1 cellular context compared by ENCODE assay signal in the genomic region with DNA sequence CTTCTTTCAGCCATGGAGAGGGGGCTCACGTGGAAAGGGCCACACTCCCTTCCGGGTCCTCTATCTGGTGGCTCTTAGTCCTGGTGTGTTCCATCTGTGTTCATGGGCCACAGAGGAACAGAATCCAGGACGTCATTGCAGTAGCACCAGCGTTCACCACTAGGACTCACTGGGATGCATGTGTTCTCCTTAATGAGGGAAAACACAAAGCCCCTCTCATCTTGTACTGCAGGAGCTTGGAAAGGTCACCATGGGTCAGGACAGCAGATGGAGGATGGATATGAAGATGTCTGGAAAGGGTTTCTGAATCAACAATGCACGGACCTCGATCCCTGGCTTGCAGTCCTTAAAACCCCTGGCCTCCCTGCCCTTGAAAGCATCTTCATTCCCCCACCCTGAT.
TF ChIP-seq lines count a peak whose summit lies in the region.

No MANE protein-coding gene starts in this region.

TF ChIP-seq in K562, 482 proteins besides CTCF, POLR2A, EP300 and RAD21 (continued from another document):
- TF ChIP-seq, protein P1, sequence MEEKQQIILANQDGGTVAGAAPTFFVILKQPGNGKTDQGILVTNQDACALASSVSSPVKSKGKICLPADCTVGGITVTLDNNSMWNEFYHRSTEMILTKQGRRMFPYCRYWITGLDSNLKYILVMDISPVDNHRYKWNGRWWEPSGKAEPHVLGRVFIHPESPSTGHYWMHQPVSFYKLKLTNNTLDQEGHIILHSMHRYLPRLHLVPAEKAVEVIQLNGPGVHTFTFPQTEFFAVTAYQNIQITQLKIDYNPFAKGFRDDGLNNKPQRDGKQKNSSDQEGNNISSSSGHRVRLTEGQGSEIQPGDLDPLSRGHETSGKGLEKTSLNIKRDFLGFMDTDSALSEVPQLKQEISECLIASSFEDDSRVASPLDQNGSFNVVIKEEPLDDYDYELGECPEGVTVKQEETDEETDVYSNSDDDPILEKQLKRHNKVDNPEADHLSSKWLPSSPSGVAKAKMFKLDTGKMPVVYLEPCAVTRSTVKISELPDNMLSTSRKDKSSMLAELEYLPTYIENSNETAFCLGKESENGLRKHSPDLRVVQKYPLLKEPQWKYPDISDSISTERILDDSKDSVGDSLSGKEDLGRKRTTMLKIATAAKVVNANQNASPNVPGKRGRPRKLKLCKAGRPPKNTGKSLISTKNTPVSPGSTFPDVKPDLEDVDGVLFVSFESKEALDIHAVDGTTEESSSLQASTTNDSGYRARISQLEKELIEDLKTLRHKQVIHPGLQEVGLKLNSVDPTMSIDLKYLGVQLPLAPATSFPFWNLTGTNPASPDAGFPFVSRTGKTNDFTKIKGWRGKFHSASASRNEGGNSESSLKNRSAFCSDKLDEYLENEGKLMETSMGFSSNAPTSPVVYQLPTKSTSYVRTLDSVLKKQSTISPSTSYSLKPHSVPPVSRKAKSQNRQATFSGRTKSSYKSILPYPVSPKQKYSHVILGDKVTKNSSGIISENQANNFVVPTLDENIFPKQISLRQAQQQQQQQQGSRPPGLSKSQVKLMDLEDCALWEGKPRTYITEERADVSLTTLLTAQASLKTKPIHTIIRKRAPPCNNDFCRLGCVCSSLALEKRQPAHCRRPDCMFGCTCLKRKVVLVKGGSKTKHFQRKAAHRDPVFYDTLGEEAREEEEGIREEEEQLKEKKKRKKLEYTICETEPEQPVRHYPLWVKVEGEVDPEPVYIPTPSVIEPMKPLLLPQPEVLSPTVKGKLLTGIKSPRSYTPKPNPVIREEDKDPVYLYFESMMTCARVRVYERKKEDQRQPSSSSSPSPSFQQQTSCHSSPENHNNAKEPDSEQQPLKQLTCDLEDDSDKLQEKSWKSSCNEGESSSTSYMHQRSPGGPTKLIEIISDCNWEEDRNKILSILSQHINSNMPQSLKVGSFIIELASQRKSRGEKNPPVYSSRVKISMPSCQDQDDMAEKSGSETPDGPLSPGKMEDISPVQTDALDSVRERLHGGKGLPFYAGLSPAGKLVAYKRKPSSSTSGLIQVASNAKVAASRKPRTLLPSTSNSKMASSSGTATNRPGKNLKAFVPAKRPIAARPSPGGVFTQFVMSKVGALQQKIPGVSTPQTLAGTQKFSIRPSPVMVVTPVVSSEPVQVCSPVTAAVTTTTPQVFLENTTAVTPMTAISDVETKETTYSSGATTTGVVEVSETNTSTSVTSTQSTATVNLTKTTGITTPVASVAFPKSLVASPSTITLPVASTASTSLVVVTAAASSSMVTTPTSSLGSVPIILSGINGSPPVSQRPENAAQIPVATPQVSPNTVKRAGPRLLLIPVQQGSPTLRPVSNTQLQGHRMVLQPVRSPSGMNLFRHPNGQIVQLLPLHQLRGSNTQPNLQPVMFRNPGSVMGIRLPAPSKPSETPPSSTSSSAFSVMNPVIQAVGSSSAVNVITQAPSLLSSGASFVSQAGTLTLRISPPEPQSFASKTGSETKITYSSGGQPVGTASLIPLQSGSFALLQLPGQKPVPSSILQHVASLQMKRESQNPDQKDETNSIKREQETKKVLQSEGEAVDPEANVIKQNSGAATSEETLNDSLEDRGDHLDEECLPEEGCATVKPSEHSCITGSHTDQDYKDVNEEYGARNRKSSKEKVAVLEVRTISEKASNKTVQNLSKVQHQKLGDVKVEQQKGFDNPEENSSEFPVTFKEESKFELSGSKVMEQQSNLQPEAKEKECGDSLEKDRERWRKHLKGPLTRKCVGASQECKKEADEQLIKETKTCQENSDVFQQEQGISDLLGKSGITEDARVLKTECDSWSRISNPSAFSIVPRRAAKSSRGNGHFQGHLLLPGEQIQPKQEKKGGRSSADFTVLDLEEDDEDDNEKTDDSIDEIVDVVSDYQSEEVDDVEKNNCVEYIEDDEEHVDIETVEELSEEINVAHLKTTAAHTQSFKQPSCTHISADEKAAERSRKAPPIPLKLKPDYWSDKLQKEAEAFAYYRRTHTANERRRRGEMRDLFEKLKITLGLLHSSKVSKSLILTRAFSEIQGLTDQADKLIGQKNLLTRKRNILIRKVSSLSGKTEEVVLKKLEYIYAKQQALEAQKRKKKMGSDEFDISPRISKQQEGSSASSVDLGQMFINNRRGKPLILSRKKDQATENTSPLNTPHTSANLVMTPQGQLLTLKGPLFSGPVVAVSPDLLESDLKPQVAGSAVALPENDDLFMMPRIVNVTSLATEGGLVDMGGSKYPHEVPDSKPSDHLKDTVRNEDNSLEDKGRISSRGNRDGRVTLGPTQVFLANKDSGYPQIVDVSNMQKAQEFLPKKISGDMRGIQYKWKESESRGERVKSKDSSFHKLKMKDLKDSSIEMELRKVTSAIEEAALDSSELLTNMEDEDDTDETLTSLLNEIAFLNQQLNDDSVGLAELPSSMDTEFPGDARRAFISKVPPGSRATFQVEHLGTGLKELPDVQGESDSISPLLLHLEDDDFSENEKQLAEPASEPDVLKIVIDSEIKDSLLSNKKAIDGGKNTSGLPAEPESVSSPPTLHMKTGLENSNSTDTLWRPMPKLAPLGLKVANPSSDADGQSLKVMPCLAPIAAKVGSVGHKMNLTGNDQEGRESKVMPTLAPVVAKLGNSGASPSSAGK (IDR thresholded peaks at IDR 0.05) = 0 out of 2 replicates have a peak, but pooled peaks have one; percentile 35
- TF ChIP-seq GTF2F1 (IDR thresholded peaks at IDR 0.05; ENCODE audit: low read depth, low read length) = no peak
- TF ChIP-seq L3MBTL2 (IDR thresholded peaks at IDR 0.05) = peak; percentile 32; the same call in 1 of the 2 replicates
